In the genomic region with DNA sequence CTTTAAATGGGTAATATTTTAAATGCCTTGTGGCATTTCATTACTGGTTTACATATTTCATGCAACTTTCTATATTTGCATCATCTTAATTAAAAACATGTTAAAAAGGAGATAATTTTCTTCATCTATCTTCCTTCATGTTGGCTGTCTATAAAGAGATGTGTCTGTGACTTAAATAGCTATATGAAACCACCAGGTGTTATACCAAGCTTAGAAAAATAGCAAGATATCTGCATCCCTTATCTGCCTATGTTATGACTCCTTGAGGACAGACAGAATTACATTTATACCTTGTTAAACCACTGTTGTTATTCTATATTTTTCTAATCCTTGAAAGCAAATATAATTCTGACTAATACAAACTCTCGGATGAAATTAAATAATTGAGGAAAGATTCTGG, we compare ENCODE assay signal across 28 cellular contexts.
"Had no signal": no experiment of that assay in that cellular context is flagged by ENCODE, and none has a peak within 500 bp of the region (broad histone marks: within the 10 kb centered on the region; RNA-seq: fewer than 3 reads in every experiment).

No MANE protein-coding gene starts in this region.

- H3K4me2 ChIP-seq: neural progenitor cell had no signal

- DNase-seq: natural killer cell; occipital lobe; ovary; posterior cingulate gyrus; psoas muscle; right cardiac atrium; right lobe of liver; sigmoid colon; small intestine; stimulated activated CD4-positive, alpha-beta T cell treated with anti-CD3 and anti-CD28 coated beads, Interleukin-15, amount 100 ng/mL, for 24 hours; stimulated activated CD4-positive, alpha-beta T cell treated with anti-CD3 and anti-CD28 coated beads, Interleukin-2, amount 100 ng/mL, for 24 hours; stimulated activated CD4-positive, alpha-beta T cell treated with anti-CD3 and anti-CD28 coated beads, Interleukin-2, amount 100 ng/mL, for 48 hours; stimulated activated CD4-positive, alpha-beta T cell treated with anti-CD3 and anti-CD28 coated beads, Interleukin-4, amount 100 ng/mL, for 24 hours; stimulated activated naive B cell treated with anti-CD40 and anti-IgM and Interleukin-4, amounts not matched to agents 10 μg/mL and 1 μg/mL and 100 μg/mL, for 72 hours; stimulated activated naive CD4-positive, alpha-beta T cell treated with Interleukin-2 at 50 U/mL for 16 hours; stomach; thyroid gland; trophoblast cell; upper lobe of left lung had no signal

- H3K27ac Mint-ChIP-seq: natural killer cell; nephron; neural progenitor cell; progenitor cell of endocrine pancreas; stimulated activated effector memory CD8-positive, alpha-beta T cell treated with anti-CD3 and anti-CD28 coated beads, Interleukin-12 subunit alpha, Interleukin-12 subunit beta, amount 100 ng/mL, for 72 hours; stimulated activated naive B cell treated with anti-CD40 and anti-IgM and Interleukin-4, amounts not matched to agents 10 μg/mL and 1 μg/mL and 100 μg/mL, for 72 hours; stimulated activated naive CD8-positive, alpha-beta T cell treated with anti-CD3 and anti-CD28 coated beads, Interleukin-15, Interleukin-2, amounts not matched to agents 100 ng/mL and 50 ng/mL, for 24 hours had no signal

- H3K27ac ChIP-seq: neural progenitor cell, ovary, parathyroid adenoma, psoas muscle, right lobe of liver, sigmoid colon, stomach, thoracic aorta, thyroid gland, tibial nerve, upper lobe of left lung, vagina had no signal

- H3K4me3 Mint-ChIP-seq: natural killer cell; nephron; neural progenitor cell; stimulated activated effector memory CD8-positive, alpha-beta T cell treated with anti-CD3 and anti-CD28 coated beads, Interleukin-12 subunit alpha, Interleukin-12 subunit beta, amount 100 ng/mL, for 72 hours; stimulated activated naive B cell treated with anti-CD40 and anti-IgM and Interleukin-4, amounts not matched to agents 10 μg/mL and 1 μg/mL and 100 μg/mL, for 72 hours; stimulated activated naive CD8-positive, alpha-beta T cell treated with anti-CD3 and anti-CD28 coated beads, Interleukin-15, Interleukin-2, amounts not matched to agents 100 ng/mL and 50 ng/mL, for 24 hours had no signal

- H3K36me3 Mint-ChIP-seq: natural killer cell; neural progenitor cell; stimulated activated effector memory CD8-positive, alpha-beta T cell treated with anti-CD3 and anti-CD28 coated beads, Interleukin-12 subunit alpha, Interleukin-12 subunit beta, amount 100 ng/mL, for 72 hours; stimulated activated naive B cell treated with anti-CD40 and anti-IgM and Interleukin-4, amounts not matched to agents 10 μg/mL and 1 μg/mL and 100 μg/mL, for 72 hours had no signal

- H3K36me3 ChIP-seq: neural progenitor cell, ovary, right lobe of liver, sigmoid colon, stomach, thoracic aorta, thyroid gland, tibial nerve, upper lobe of left lung, vagina had no signal

- H3K79me2 ChIP-seq: parathyroid adenoma had no signal

- H3K27me3 Mint-ChIP-seq: progenitor cell of endocrine pancreas; stimulated activated naive B cell treated with anti-CD40 and anti-IgM and Interleukin-4, amounts not matched to agents 10 μg/mL and 1 μg/mL and 100 μg/mL, for 72 hours; stimulated activated naive CD8-positive, alpha-beta T cell treated with anti-CD3 and anti-CD28 coated beads, Interleukin-15, Interleukin-2, amounts not matched to agents 100 ng/mL and 50 ng/mL, for 24 hours had no signal

- H3K9ac ChIP-seq: neural progenitor cell, parathyroid adenoma had no signal

- H3K4me1 ChIP-seq: neural progenitor cell, parathyroid adenoma, psoas muscle, right lobe of liver, sigmoid colon, stomach, thyroid gland, tibial nerve, upper lobe of left lung, vagina had no signal

- H2AFZ ChIP-seq: neural progenitor cell, parathyroid adenoma had no signal

- H3K4me1 Mint-ChIP-seq: natural killer cell; nephron; neural progenitor cell; stimulated activated effector memory CD8-positive, alpha-beta T cell treated with anti-CD3 and anti-CD28 coated beads, Interleukin-12 subunit alpha, Interleukin-12 subunit beta, amount 100 ng/mL, for 72 hours; stimulated activated naive B cell treated with anti-CD40 and anti-IgM and Interleukin-4, amounts not matched to agents 10 μg/mL and 1 μg/mL and 100 μg/mL, for 72 hours had no signal

- H3K4me3 ChIP-seq: neural progenitor cell, ovary, psoas muscle, right lobe of liver, sigmoid colon, stomach, thoracic aorta, thyroid gland, tibial nerve, upper lobe of left lung, vagina had no signal

- H3K9me3 ChIP-seq: ovary, psoas muscle, sigmoid colon, stomach, thoracic aorta, thyroid gland, tibial nerve, upper lobe of left lung, vagina had no signal

- ATAC-seq: natural killer cell; psoas muscle; right cardiac atrium; right lobe of liver; stimulated activated effector memory CD8-positive, alpha-beta T cell treated with anti-CD3 and anti-CD28 coated beads, Interleukin-12 subunit alpha, Interleukin-12 subunit beta, amount 100 ng/mL, for 72 hours; stimulated activated naive B cell treated with anti-CD40 and anti-IgM and Interleukin-4, amounts not matched to agents 10 μg/mL and 1 μg/mL and 100 μg/mL, for 72 hours had no signal

- H3K27me3 ChIP-seq: neural progenitor cell, ovary, right lobe of liver, sigmoid colon, stomach, thyroid gland, tibial nerve, upper lobe of left lung, vagina had no signal

- H3K9me3 Mint-ChIP-seq: neural progenitor cell had no signal
